In genomic region chr2:144115892-144116291, GRCh38 we compare ENCODE assay signal across 31 cellular contexts.
DNase-seq lines count a peak whose midpoint lies in the region; TF ChIP-seq lines count a peak whose summit lies in the region.
"Had no signal": no experiment of that assay in that cellular context is flagged by ENCODE, and none has a peak within 500 bp of the region (broad histone marks: within the 10 kb centered on the region; RNA-seq: fewer than 3 reads in every experiment).

No MANE protein-coding gene starts in this region.

- no peak overlapping the region for H3K4me3 ChIP-seq in osteoblast (ENCODE audit: insufficient read depth, low read length)
- H3K4me3 ChIP-seq: gastroesophageal sphincter, hepatocyte, lung, mucosa of descending colon, skin epidermis had no signal

- TF ChIP-seq CTCF in osteoblast (IDR thresholded peaks at IDR 0.05; ENCODE audit: extremely low read depth, low read depth, low read length): no peak

- DNase-seq in ELR (ENCODE audit: low read depth) (peak; percentile 52), OCI-M1 (lab: John Stamatoyannopoulos, UW) (peak; percentile 24), fibroblast of gingiva (ENCODE audit: low read depth) (peak; percentile 11), osteoblast (ENCODE audit: insufficient read length, low spot score, missing footprints) (peak; percentile 31), GOT3 (lab: John Stamatoyannopoulos, UW) (no peak), NCI-H69 (lab: John Stamatoyannopoulos, UW) (no peak), NCI-H774 (lab: John Stamatoyannopoulos, UW) (no peak), SHP77 treated with DMSO at 0.1 percent for 48 hours (lab: John Stamatoyannopoulos, UW) (no peak)
- DNase-seq: activated CD4-positive, alpha-beta T cell treated with anti-CD3 and anti-CD28 coated beads, Interleukin-2, amount 10 ng/mL, durations not matched to agents 24 days and 14 days; activated gamma-delta T cell; activated naive CD8-positive, alpha-beta T cell treated with anti-CD3 and anti-CD28 coated beads, Interleukin-2, amount 10 ng/mL, durations not matched to agents 7 days and 5 days; activated T-cell treated with anti-CD3 and anti-CD28 coated beads, Interleukin-2, amount 50 U/mL, for 1 hour; C1 segment of cervical spinal cord; caudate nucleus; cortex of kidney; DMS153; effector memory CD8-positive, alpha-beta T cell; KG1; left cardiac atrium; MM.1S; mucosa of descending colon; natural killer cell; NCI-H2029; NCI-H526; SIG-M5; stimulated activated naive CD4-positive, alpha-beta T cell; T-helper 9 cell had no signal

- no peaks in the 10 kb centered on the region for H3K36me3 ChIP-seq in osteoblast (ENCODE audit: insufficient read depth, low read length)
- H3K36me3 ChIP-seq: gastroesophageal sphincter had no signal

- H3K4me1 ChIP-seq in osteoblast (ENCODE audit: insufficient read depth, low read length): peaks cover 28% of the 10 kb centered on the region
- H3K4me1 ChIP-seq: gastroesophageal sphincter had no signal

- H3K4me2 ChIP-seq in osteoblast (ENCODE audit: insufficient read depth, low read length): peak overlapping the region; percentile 5
- H3K4me2 ChIP-seq: hepatocyte had no signal

- H3K27me3 ChIP-seq in osteoblast (ENCODE audit: insufficient read depth, low read length): no peaks in the 10 kb centered on the region
- H3K27me3 ChIP-seq: gastroesophageal sphincter, hepatocyte had no signal

- no peak overlapping the region for H2AFZ ChIP-seq in osteoblast (ENCODE audit: low read length)
- H2AFZ ChIP-seq: hepatocyte had no signal

- H3K9me3 ChIP-seq in osteoblast (ENCODE audit: low read depth, low read length): no peaks in the 10 kb centered on the region
- H3K9me3 ChIP-seq: gastroesophageal sphincter, mucosa of descending colon had no signal

- no peaks in the 10 kb centered on the region for H4K20me1 ChIP-seq in osteoblast (ENCODE audit: insufficient read depth, low read length)

- H3K27ac ChIP-seq in osteoblast (ENCODE audit: low read depth, low read length): no peak overlapping the region
- H3K27ac ChIP-seq: gastroesophageal sphincter, hepatocyte, skin epidermis had no signal

- H3K79me2 ChIP-seq in osteoblast (ENCODE audit: insufficient read depth, low read length): no peaks in the 10 kb centered on the region
- H3K79me2 ChIP-seq: hepatocyte had no signal

Comparison
In these comparisons a context has a peak if more than half of its experiments do, and no peak if none do; other contexts are left out.
1. DNase-seq: peak in ELR (single experiment), OCI-M1 (single experiment), fibroblast of gingiva (single experiment) and osteoblast (single experiment); none in GOT3 (single experiment), NCI-H69 (single experiment), NCI-H774 (single experiment) and SHP77 treated with DMSO at 0.1 percent for 48 hours (single experiment).